ENCODE assay signal across 24 cellular contexts in genomic region chr7:155754165-155754564, GRCh38. TPM values are rescaled to one million over a fixed set of nuclear protein-coding genes. Genes with fewer than 3 reads are reported as not detected.
A peak's percentile ranks its signal among the peaks of the same experiment; 100 is the strongest.
DNase-seq lines count a peak whose midpoint lies in the region; ATAC-seq, FAIRE-seq and TF ChIP-seq lines count a peak whose summit lies in the region.
"Had no signal": no experiment of that assay in that cellular context is flagged by ENCODE, and none has a peak within 500 bp of the region (broad histone marks: within the 10 kb centered on the region; RNA-seq: fewer than 3 reads in every experiment).

No MANE protein-coding gene starts in this region.

- H3K9ac ChIP-seq in GM12878 (ENCODE audit: control insufficient read depth, insufficient read depth, low read length): no peak overlapping the region; the same call in 1 of the 2 replicates
- H3K9ac ChIP-seq: KMS-11 had no signal

- no peaks in the 10 kb centered on the region for H3K27me3 ChIP-seq in right atrium auricular region
- H3K27me3 ChIP-seq in GM12878 (replicated peaks in 1 of 2; ENCODE audit: control insufficient read depth in 2 of 2, insufficient read depth in 2 of 2, low read length in 1 of 2): no peaks in the 10 kb centered on the region

- TF ChIP-seq RAD21 in GM12878 (IDR thresholded peaks at IDR 0.05; ENCODE audit: insufficient read depth, low read depth, low read length): no peak

- no peak for TF ChIP-seq POLR2A in GM12878 (IDR thresholded peaks at IDR 0.05; ENCODE audit: low read depth, low read length)

- SMC1A ChIA-PET in GM12878 (lab: Charles Lee; ENCODE audit: uncharacterized antibody, unreplicated experiment): interaction anchor here (0.6 to 1.6 kb wide), 8 partner anchors 13 to 155 kb away, joined by 3 to 7 read pairs (median 4); no protein-coding TSS in a partner anchor

- peaks cover 79% of the 10 kb centered on the region for H3K79me2 ChIP-seq in GM12878 (ENCODE audit: control insufficient read depth, insufficient read depth, low read length)

- no peak overlapping the region for H2AFZ ChIP-seq in GM12878 (ENCODE audit: control insufficient read depth, low read depth, low read length)

- H3K4me1 ChIP-seq in right atrium auricular region (peaks cover 0 to 35% of the 10 kb centered on the region in 2 donors), GM12878 (ENCODE audit: control insufficient read depth, insufficient read depth, low read length) (peaks cover 48% of the 10 kb centered on the region), mucosa of descending colon (ENCODE audit: low read depth) (peaks cover 10% of the 10 kb centered on the region)

- H3K4me2 ChIP-seq in GM12878 (ENCODE audit: control insufficient read depth, insufficient read depth): peak overlapping the region; percentile 87
- H3K4me2 ChIP-seq: KMS-11 had no signal

- DNase-seq in Right ventricle myocardium inferior (ENCODE audit: missing footprints) (no peak), right atrium auricular region (ENCODE audit: low spot score) (no peak), GM12878 (ENCODE audit: low read depth, low spot score) (no peak), mucosa of descending colon (no peak)
- no peak for DNase-seq in NK-92 treated with Interleukin-12 subunit alpha and Interleukin-12 subunit beta, amount 100 ng/mL, for 24 hours (lab: John Stamatoyannopoulos, UW)
- DNase-seq: ACHN; activated CD8-positive, alpha-beta memory T cell treated with anti-CD3 and anti-CD28 coated beads, Interleukin-2, amount 10 ng/mL, durations not matched to agents 7 days and 5 days; activated gamma-delta T cell treated with Interleukin-2 at 50 U/mL for 16 hours; aorta; DMS79 treated with DMSO at 0.1 percent for 48 hours; effector memory CD4-positive, alpha-beta T cell; HFFc6; NCI-H1092; NCI-H2107; NCI-H524 treated with DMSO at 0.1 percent for 48 hours; right cardiac atrium; stimulated activated naive CD4-positive, alpha-beta T cell; trophoblast cell had no signal

- FAIRE-seq in GM12878 (lab: Jason Lieb, UNC): no peak
- FAIRE-seq: keratinocyte had no signal

- no peaks in the 10 kb centered on the region for H3K9me3 ChIP-seq in right atrium auricular region
- peaks cover 4% of the 10 kb centered on the region; the same call in 2 of the 3 replicates for H3K9me3 ChIP-seq in GM12878 (replicated peaks; ENCODE audit: control insufficient read depth, insufficient read depth, low read length)
- H3K9me3 ChIP-seq in mucosa of descending colon: no peaks in the 10 kb centered on the region

- TF ChIP-seq EP300 in GM12878 (IDR thresholded peaks at IDR 0.05; ENCODE audit: borderline replicate concordance in 1 of 2, control insufficient read depth in 1 of 2, low read depth in 2 of 2, low read length in 2 of 2): no peak

- no peaks in the 10 kb centered on the region for H4K20me1 ChIP-seq in GM12878 (ENCODE audit: control insufficient read depth, insufficient read depth)

- H3K4me3 ChIP-seq in right atrium auricular region: no peak overlapping the region
- H3K4me3 ChIP-seq in GM12878: peak overlapping the region; percentile 59
- no peak overlapping the region for H3K4me3 ChIP-seq in mucosa of descending colon

- H3K36me3 ChIP-seq in right atrium auricular region: no peaks in the 10 kb centered on the region
- peaks cover 8 to 9% of the 10 kb centered on the region in 2 experiments; a peak in 3 of 4 replicates for H3K36me3 ChIP-seq in GM12878 (ENCODE audit: control insufficient read depth in 2 of 2, insufficient read depth in 2 of 2, low read length in 1 of 2)
- H3K36me3 ChIP-seq in mucosa of descending colon (ENCODE audit: low read depth): no peaks in the 10 kb centered on the region

- TF ChIP-seq CTCF in right atrium auricular region (IDR thresholded peaks at IDR 0.05) (no peak), GM12878 (IDR thresholded peaks at IDR 0.05 in 2 of 3, conservative IDR thresholded peaks at IDR 0.05 in 1 of 3; ENCODE audit: control insufficient read depth in 2 of 3, extremely low read depth in 1 of 3, insufficient read depth in 1 of 3, low read depth in 3 of 3, low read length in 3 of 3) (no peak), mucosa of descending colon (IDR thresholded peaks at IDR 0.05) (no peak)

- ATAC-seq in Right ventricle myocardium inferior (peak; percentile 20), GM12878 (no peak), mucosa of descending colon (peak; percentile 23), HG03520 (IDR thresholded peaks at IDR 0.05; ENCODE audit: unreplicated experiment) (no peak), GM21529 (IDR thresholded peaks at IDR 0.05; ENCODE audit: unreplicated experiment) (no peak), GM18520 (IDR thresholded peaks at IDR 0.05; ENCODE audit: unreplicated experiment) (no peak)
- ATAC-seq: activated CD8-positive, alpha-beta memory T cell treated with anti-CD3 and anti-CD28 coated beads, Interleukin-2, amount 10 ng/mL, durations not matched to agents 7 days and 5 days had no signal

- RAD21 ChIA-PET in GM12878 (lab: Charles Lee; ENCODE audit: unreplicated experiment): interaction anchor here (0.9 to 1.4 kb wide), 4 partner anchors 9 to 155 kb away, joined by 3 to 6 read pairs (median 4); no protein-coding TSS in a partner anchor

- intact Hi-C loops in Right ventricle myocardium inferior (cut with DNase I): loop anchor here (5.0 kb wide), 1 partner anchor 112 kb away; the partner anchor contains the start of gene RBM33
- intact Hi-C loops in GM12878 (cut with micrococcal nuclease; ENCODE audit: unreplicated experiment): loop anchor here (10.0 kb wide), 1 partner anchor 549 kb away; no protein-coding TSS in a partner anchor
- intact Hi-C loops in mucosa of descending colon (cut with DNase I, micrococcal nuclease): no loop called here

- no TSS peak for BruUV-seq in GM12878 (replicated peaks; lab: Mats Ljungman, UMichigan)

- POLR2A ChIA-PET in GM12878 (lab: Charles Lee): no interaction called here

- CTCF ChIA-PET in GM12878 (lab: Yijun Ruan, JAX): interaction anchor here (1.0 to 3.9 kb wide), 6 partner anchors 8 to 157 kb away, joined by 3 to 15 read pairs (median 5); no protein-coding TSS in a partner anchor

- in situ Hi-C loops in GM12878 (cut with MboI): loop anchor here (10.0 to 25.0 kb wide), 2 partner anchors 367 to 549 kb away; no protein-coding TSS in a partner anchor

- H3K27ac ChIP-seq in right atrium auricular region (no peak overlapping the region), GM12878 (ENCODE audit: control insufficient read depth, insufficient read depth) (peak overlapping the region; percentile 86)
- H3K27ac ChIP-seq: KMS-11 had no signal

TF ChIP-seq in GM12878, 131 proteins besides CTCF, POLR2A, EP300 and RAD21 (continues in another document):
- TF ChIP-seq CBX5 (IDR thresholded peaks at IDR 0.05; ENCODE audit: low read depth) (no peak), PKNOX1 (IDR thresholded peaks at IDR 0.05) (no peak), BCL11A (IDR thresholded peaks at IDR 0.05; ENCODE audit: low read depth, low read length) (no peak), POU2F2 (IDR thresholded peaks at IDR 0.05; ENCODE audit: borderline replicate concordance, low read depth, low read length) (no peak)

RNA-seq across cellular contexts. Expression of gene SHH, which starts 58.1 kb away (rescaled TPM):
- total RNA-seq in Right ventricle myocardium inferior: not detected
- not detected for total RNA-seq in right atrium auricular region
- not detected in 2 replicates for total RNA-seq in GM12878 (2013; cell fraction: nucleolus; rRNA removed)
- not detected in 2 replicates for total RNA-seq in GM12878 (2014; rRNA removed)
- not detected in 2 replicates for total RNA-seq in GM12878 (2014; rRNA removed; fragmentation: Illumina TruSeq; extraction: Trizol)
- total RNA-seq in GM12878 (2021): not detected in 2 replicates
- polyA plus RNA-seq in GM12878 (2011; ENCODE audit: low read depth): not detected
- polyA plus RNA-seq in GM12878 (2011; rRNA removed): not detected in 2 replicates
- polyA plus RNA-seq in GM12878 (2011; cell fraction: cytosol; rRNA removed): 0.02 TPM in 1 of 2 replicates, not detected in the other
- 0.01 TPM in 1 of 2 replicates, not detected in the other for polyA plus RNA-seq in GM12878 (2011; cell fraction: nucleus; rRNA removed)
- not detected in 2 replicates for polyA plus RNA-seq in GM12878 (2012)
- polyA plus RNA-seq in GM12878 (2014; fragmentation: Illumina TruSeq; extraction: Trizol): not detected in 2 replicates
- polyA plus RNA-seq in GM12878 (2014; fragmentation: Nextera tagmentation; extraction: Ambion mirVana): not detected
- not detected in 2 replicates for polyA plus RNA-seq in GM12878 (2014; rRNA removed)
- polyA plus RNA-seq in GM12878 (2016; fragmentation: Nextera tagmentation; extraction: Ambion mirVana): not detected
- not detected in 2 replicates for polyA minus RNA-seq in GM12878 (2011; rRNA and poly(A)+ RNA removed)
- polyA minus RNA-seq in GM12878 (2011; cell fraction: cytosol; rRNA and poly(A)+ RNA removed): not detected in 2 replicates
- not detected in 2 replicates for polyA minus RNA-seq in GM12878 (2011; cell fraction: nucleus; rRNA and poly(A)+ RNA removed)
- 1 to 10 TPM; 2.4 to 9.6 (median 6.6) TPM for total RNA-seq in mucosa of descending colon
- total RNA-seq: activated CD8-positive, alpha-beta memory T cell treated with anti-CD3 and anti-CD28 coated beads, Interleukin-2, amount 10 ng/mL, durations not matched to agents 7 days and 5 days; HFFc6; right cardiac atrium had no signal
- polyA plus RNA-seq: CD14-positive monocyte, keratinocyte, right cardiac atrium had no signal

Comparison
In these comparisons a context has a peak if more than half of its experiments do, and no peak if none do; other contexts are left out.
1. ATAC-seq: peak in Right ventricle myocardium inferior (single experiment) and mucosa of descending colon (single experiment); none in GM12878 (single experiment), HG03520 (single experiment), GM21529 (single experiment) and GM18520 (single experiment).
2. intact Hi-C loops: an anchor here in Right ventricle myocardium inferior (5.0 kb wide) and GM12878 (10.0 kb wide); none called in mucosa of descending colon.